In genomic region chrY:7465185-7465621, GRCh38 we compare ENCODE assay signal across 12 cellular contexts.
DNase-seq lines count a peak whose midpoint lies in the region; ATAC-seq and TF ChIP-seq lines count a peak whose summit lies in the region.
"Had no signal": no experiment of that assay in that cellular context is flagged by ENCODE, and none has a peak within 500 bp of the region (broad histone marks: within the 10 kb centered on the region; RNA-seq: fewer than 3 reads in every experiment).

No MANE protein-coding gene starts in this region.

- H3K9me3 Mint-ChIP-seq in activated CD8-positive, alpha-beta memory T cell treated with anti-CD3 and anti-CD28 coated beads, Interleukin-2, amount 10 ng/mL, durations not matched to agents 7 days and 5 days (ENCODE audit: low read depth), result no peaks in the 10 kb centered on the region
- no peaks in the 10 kb centered on the region for H3K9me3 Mint-ChIP-seq in T-helper 2 cell treated with Interferon-gamma antibody and Interleukin-4, amounts not matched to agents 5 μg/mL and 100 μg/mL, for 36 hours
- H3K9me3 Mint-ChIP-seq in stimulated activated naive CD8-positive, alpha-beta T cell treated with anti-CD3 and anti-CD28 coated beads, Interleukin-15, Interleukin-2, amounts not matched to agents 100 ng/mL and 50 ng/mL, for 24 hours, result peaks cover 4% of the 10 kb centered on the region
- peaks cover 0 to 5% (median 0%) of the 10 kb centered on the region in 7 donors for H3K9me3 Mint-ChIP-seq in CD14-positive monocyte

- no peaks in the 10 kb centered on the region for H3K27me3 Mint-ChIP-seq in activated CD8-positive, alpha-beta memory T cell treated with anti-CD3 and anti-CD28 coated beads, Interleukin-2, amount 10 ng/mL, durations not matched to agents 7 days and 5 days
- H3K27me3 Mint-ChIP-seq in T-helper 2 cell treated with Interferon-gamma antibody and Interleukin-4, amounts not matched to agents 5 μg/mL and 100 μg/mL, for 36 hours (ENCODE audit: low read depth), result no peaks in the 10 kb centered on the region
- H3K27me3 Mint-ChIP-seq in stimulated activated naive CD8-positive, alpha-beta T cell treated with anti-CD3 and anti-CD28 coated beads, Interleukin-15, Interleukin-2, amounts not matched to agents 100 ng/mL and 50 ng/mL, for 24 hours, result peaks cover 13% of the 10 kb centered on the region
- H3K27me3 Mint-ChIP-seq in CD14-positive monocyte (ENCODE audit: low read depth in 3 of 3), result peaks cover 0 to 9% (median 0%) of the 10 kb centered on the region in 3 donors

- peak; percentile 40 for DNase-seq in activated CD8-positive, alpha-beta memory T cell treated with anti-CD3 and anti-CD28 coated beads, Interleukin-2, amount 10 ng/mL, durations not matched to agents 7 days and 5 days
- no peak for DNase-seq in activated CD8-positive, alpha-beta memory T cell treated with anti-CD3 and anti-CD28 coated beads for 24 hours
- peak; percentile 44 for DNase-seq in T-helper 2 cell treated with Interferon-gamma antibody and Interleukin-4, amounts not matched to agents 5 μg/mL and 100 μg/mL, for 36 hours (ENCODE audit: low spot score)
- DNase-seq in left ventricle myocardium superior (peak; percentile 39), amniotic stem cell (lab: John Stamatoyannopoulos, UW) (no peak), cerebellum (ENCODE audit: low spot score) (no peak), CD14-positive monocyte (ENCODE audit: low spot score) (no peak)
- DNase-seq: DMS79 treated with DMSO at 0.1 percent for 48 hours, erythroblast, NCI-H748 treated with DMSO at 0.1 percent for 48 hours, right lobe of liver had no signal

- ATAC-seq in activated CD8-positive, alpha-beta memory T cell treated with anti-CD3 and anti-CD28 coated beads, Interleukin-2, amount 10 ng/mL, durations not matched to agents 7 days and 5 days, result no peak
- ATAC-seq in left ventricle myocardium superior, result peak; percentile 76
- ATAC-seq: right lobe of liver had no signal

- H3K4me3 Mint-ChIP-seq in activated CD8-positive, alpha-beta memory T cell treated with anti-CD3 and anti-CD28 coated beads, Interleukin-2, amount 10 ng/mL, durations not matched to agents 7 days and 5 days, result no peak overlapping the region
- no peak overlapping the region for H3K4me3 Mint-ChIP-seq in T-helper 2 cell treated with Interferon-gamma antibody and Interleukin-4, amounts not matched to agents 5 μg/mL and 100 μg/mL, for 36 hours
- H3K4me3 Mint-ChIP-seq in stimulated activated naive CD8-positive, alpha-beta T cell treated with anti-CD3 and anti-CD28 coated beads, Interleukin-15, Interleukin-2, amounts not matched to agents 100 ng/mL and 50 ng/mL, for 24 hours, result peak overlapping the region; percentile 7
- no peak overlapping the region for H3K4me3 Mint-ChIP-seq in CD14-positive monocyte

- TF ChIP-seq CTCF in CD14-positive monocyte (IDR thresholded peaks at IDR 0.05), result no peak

- H3K27ac Mint-ChIP-seq in activated CD8-positive, alpha-beta memory T cell treated with anti-CD3 and anti-CD28 coated beads, Interleukin-2, amount 10 ng/mL, durations not matched to agents 7 days and 5 days, result no peak overlapping the region
- no peak overlapping the region for H3K27ac Mint-ChIP-seq in T-helper 2 cell treated with Interferon-gamma antibody and Interleukin-4, amounts not matched to agents 5 μg/mL and 100 μg/mL, for 36 hours
- peak overlapping the region; percentile 87 for H3K27ac Mint-ChIP-seq in stimulated activated naive CD8-positive, alpha-beta T cell treated with anti-CD3 and anti-CD28 coated beads, Interleukin-15, Interleukin-2, amounts not matched to agents 100 ng/mL and 50 ng/mL, for 24 hours
- H3K27ac Mint-ChIP-seq in CD14-positive monocyte, result no peak overlapping the region

- H3K36me3 Mint-ChIP-seq in activated CD8-positive, alpha-beta memory T cell treated with anti-CD3 and anti-CD28 coated beads, Interleukin-2, amount 10 ng/mL, durations not matched to agents 7 days and 5 days, result no peaks in the 10 kb centered on the region
- H3K36me3 Mint-ChIP-seq in T-helper 2 cell treated with Interferon-gamma antibody and Interleukin-4, amounts not matched to agents 5 μg/mL and 100 μg/mL, for 36 hours (ENCODE audit: low read depth), result no peaks in the 10 kb centered on the region
- H3K36me3 Mint-ChIP-seq in stimulated activated naive CD8-positive, alpha-beta T cell treated with anti-CD3 and anti-CD28 coated beads, Interleukin-15, Interleukin-2, amounts not matched to agents 100 ng/mL and 50 ng/mL, for 24 hours (ENCODE audit: low read depth), result no peaks in the 10 kb centered on the region
- no peaks in the 10 kb centered on the region for H3K36me3 Mint-ChIP-seq in CD14-positive monocyte

- no peaks in the 10 kb centered on the region for H3K4me1 Mint-ChIP-seq in activated CD8-positive, alpha-beta memory T cell treated with anti-CD3 and anti-CD28 coated beads, Interleukin-2, amount 10 ng/mL, durations not matched to agents 7 days and 5 days
- H3K4me1 Mint-ChIP-seq in T-helper 2 cell treated with Interferon-gamma antibody and Interleukin-4, amounts not matched to agents 5 μg/mL and 100 μg/mL, for 36 hours (ENCODE audit: low read depth), result peaks cover 3% of the 10 kb centered on the region
- H3K4me1 Mint-ChIP-seq in stimulated activated naive CD8-positive, alpha-beta T cell treated with anti-CD3 and anti-CD28 coated beads, Interleukin-15, Interleukin-2, amounts not matched to agents 100 ng/mL and 50 ng/mL, for 24 hours (ENCODE audit: low read depth), result peaks cover 31% of the 10 kb centered on the region
- H3K4me1 Mint-ChIP-seq in CD14-positive monocyte, result peaks cover 5% of the 10 kb centered on the region

- intact Hi-C loops in left ventricle myocardium superior (cut with micrococcal nuclease) (no loop called here), CD14-positive monocyte (cut with micrococcal nuclease) (no loop called here)

- CTCF ChIA-PET in activated CD8-positive, alpha-beta memory T cell treated with anti-CD3 and anti-CD28 coated beads, Interleukin-2, amount 10 ng/mL, durations not matched to agents 7 days and 5 days (lab: Charles Lee), result no interaction called here

Comparison
In these comparisons a context has a peak if more than half of its experiments do, and no peak if none do; other contexts are left out.
1. DNase-seq: peak in activated CD8-positive, alpha-beta memory T cell treated with anti-CD3 and anti-CD28 coated beads, Interleukin-2, amount 10 ng/mL, durations not matched to agents 7 days and 5 days (single experiment), T-helper 2 cell treated with Interferon-gamma antibody and Interleukin-4, amounts not matched to agents 5 μg/mL and 100 μg/mL, for 36 hours (single experiment) and left ventricle myocardium superior (single experiment); none in activated CD8-positive, alpha-beta memory T cell treated with anti-CD3 and anti-CD28 coated beads for 24 hours (single experiment), amniotic stem cell (single experiment), cerebellum (single experiment) and CD14-positive monocyte (single experiment).